Comparison of ENCODE assay signal across 1 cellular context in the genomic region with DNA sequence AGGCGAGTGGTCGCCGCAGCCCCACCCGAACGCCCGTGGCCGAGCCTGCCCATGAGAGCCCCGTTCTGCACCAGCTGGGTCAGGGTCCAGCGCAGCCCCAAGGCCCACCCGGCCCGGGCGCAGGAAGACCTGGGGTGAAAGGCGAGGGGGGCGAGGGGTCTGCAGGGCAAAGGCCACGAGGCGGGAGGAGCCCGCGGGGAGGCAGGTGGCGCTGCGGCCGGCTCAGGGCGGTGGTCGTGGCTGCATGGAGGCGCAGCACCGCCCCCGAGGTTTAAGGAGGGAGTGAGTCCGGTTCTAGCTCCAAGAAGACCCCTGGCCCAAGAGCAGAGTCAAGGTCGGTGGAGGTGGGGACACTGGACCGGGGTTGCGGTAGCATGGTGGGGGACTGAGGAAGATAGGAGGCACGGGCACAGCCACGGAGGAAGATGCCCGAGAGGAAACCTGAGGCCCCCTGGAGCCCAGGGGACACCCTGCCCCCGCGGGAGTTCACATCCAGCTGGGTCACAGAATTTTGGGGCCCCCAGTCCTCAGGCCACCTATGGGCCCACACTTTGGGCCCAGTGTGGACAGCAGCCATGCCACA.
TF ChIP-seq lines count a peak whose summit lies in the region.

No MANE protein-coding gene starts in this region.

TF ChIP-seq in endothelial cell of umbilical vein, 7 proteins besides CTCF, POLR2A, EP300 and RAD21:
- TF ChIP-seq FOS (IDR thresholded peaks at IDR 0.05; ENCODE audit: borderline replicate concordance, insufficient read depth, low read length) (no peak), POLR2AphosphoS5 (IDR thresholded peaks at IDR 0.05; ENCODE audit: insufficient read depth, low read depth, low read length) (peak; percentile 0), MYC (IDR thresholded peaks at IDR 0.05; ENCODE audit: low read depth, low read length) (no peak), EZH2 (IDR thresholded peaks at IDR 0.05; ENCODE audit: borderline replicate concordance, low read depth, low read length, severe bottlenecking) (no peak)
- TF ChIP-seq, protein P1, sequence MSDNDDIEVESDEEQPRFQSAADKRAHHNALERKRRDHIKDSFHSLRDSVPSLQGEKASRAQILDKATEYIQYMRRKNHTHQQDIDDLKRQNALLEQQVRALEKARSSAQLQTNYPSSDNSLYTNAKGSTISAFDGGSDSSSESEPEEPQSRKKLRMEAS (IDR thresholded peaks at IDR 0.05; ENCODE audit: insufficient read depth, insufficient read length), result no peak
